In the genomic region with DNA sequence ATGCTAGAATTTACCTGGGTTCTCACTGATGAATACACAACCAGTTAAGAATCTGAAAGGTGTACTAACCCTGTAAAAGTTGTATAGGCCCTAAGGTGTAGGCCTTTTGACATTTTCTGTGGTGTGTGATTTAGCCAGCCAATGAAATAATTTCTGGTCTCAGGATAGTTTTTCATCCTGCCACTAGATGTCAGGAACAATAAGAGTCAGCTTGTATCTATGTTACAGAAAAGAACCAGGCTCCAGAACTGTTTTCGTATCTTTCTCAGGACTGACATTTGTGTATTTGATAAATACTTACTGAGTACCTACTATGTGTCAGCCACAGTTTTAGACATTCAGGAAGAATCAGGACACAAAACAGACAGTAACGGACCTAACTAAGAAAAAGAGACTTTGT, we compare ENCODE assay signal across 9 cellular contexts.
A peak's percentile ranks its signal among the peaks of the same experiment; 100 is the strongest.
DNase-seq lines count a peak whose midpoint lies in the region; ATAC-seq and TF ChIP-seq lines count a peak whose summit lies in the region.
"Had no signal": no experiment of that assay in that cellular context is flagged by ENCODE, and none has a peak within 500 bp of the region (broad histone marks: within the 10 kb centered on the region; RNA-seq: fewer than 3 reads in every experiment).

No MANE protein-coding gene starts in this region.

- WGBS in esophagus muscularis mucosa, result 57% methylated on average over 2 of the region's 2 CpGs

- peak; percentile 44 for TF ChIP-seq RAD21 in HCT116 (IDR thresholded peaks at IDR 0.05; ENCODE audit: low read depth)

- POLR2A ChIA-PET in HCT116 (lab: Charles Lee), result no interaction called here

- no peak overlapping the region for H3K27ac ChIP-seq in HCT116 (ENCODE audit: low read depth, low read length)
- no peak overlapping the region for H3K27ac ChIP-seq in esophagus muscularis mucosa (replicated peaks in 1 of 4)

- H3K27me3 ChIP-seq in HCT116 (ENCODE audit: insufficient read depth, low read length) (no peaks in the 10 kb centered on the region), esophagus muscularis mucosa (no peaks in the 10 kb centered on the region)

- peak; percentile 84 for ATAC-seq in HCT116
- no peak for ATAC-seq in HG03108 (IDR thresholded peaks at IDR 0.05; ENCODE audit: unreplicated experiment)
- ATAC-seq in HG02642 (IDR thresholded peaks at IDR 0.05; ENCODE audit: poor library complexity, unreplicated experiment), result no peak

- H3K4me2 ChIP-seq in HCT116 (ENCODE audit: low read length), result no peak overlapping the region

- BruUV-seq in HCT116 (replicated peaks; lab: Mats Ljungman, UMichigan), result no TSS peak

- no peaks in the 10 kb centered on the region for H3K79me2 ChIP-seq in HCT116 (ENCODE audit: insufficient read depth, low read length)

- TF ChIP-seq POLR2A in HCT116 (IDR thresholded peaks at IDR 0.05; ENCODE audit: borderline replicate concordance, extremely low read depth, insufficient read depth, insufficient read length) (no peak), esophagus muscularis mucosa (IDR thresholded peaks at IDR 0.05; ENCODE audit: low read depth) (no peak)

- RAD21 ChIA-PET in HCT116 (lab: Charles Lee; ENCODE audit: low non-redundant PET in 1 of 2, low total read pairs in 2 of 2, uncharacterized antibody in 2 of 2, unreplicated experiment in 2 of 2), result no interaction called here

- H3K9me2 ChIP-seq in HCT116 (ENCODE audit: insufficient read depth), result no peaks in the 10 kb centered on the region

- H3K36me3 ChIP-seq in HCT116 (ENCODE audit: control insufficient read depth in 1 of 2, insufficient read depth in 2 of 2, low read length in 2 of 2), result no peaks in the 10 kb centered on the region
- H3K36me3 ChIP-seq in esophagus muscularis mucosa, result no peaks in the 10 kb centered on the region

- CTCF ChIA-PET in HCT116 (lab: Charles Lee), result no interaction called here

- H3K4me3 ChIP-seq in HCT116 (replicated peaks in 1 of 2; ENCODE audit: low read depth in 1 of 2, low read length in 2 of 2) (no peak overlapping the region), esophagus muscularis mucosa (no peak overlapping the region), retinal pigment epithelial cell (ENCODE audit: low read length) (no peak overlapping the region)

- peak; percentile 25 to 55 (median 45); a peak in 5 of 6 replicates for TF ChIP-seq CTCF in HCT116 (IDR thresholded peaks at IDR 0.05 in 2 of 3, conservative IDR thresholded peaks at IDR 0.05 in 1 of 3; ENCODE audit: borderline replicate concordance in 1 of 3, insufficient read depth in 1 of 3, low read depth in 2 of 3, low read length in 2 of 3)
- TF ChIP-seq CTCF in esophagus muscularis mucosa (IDR thresholded peaks at IDR 0.05), result peak in 2 of 3 experiments; percentile 19 to 41
- peak; percentile 69 for TF ChIP-seq CTCF in retinal pigment epithelial cell (conservative IDR thresholded peaks at IDR 0.05; ENCODE audit: low read depth, low read length)

- H2AFZ ChIP-seq in HCT116 (ENCODE audit: low read depth, low read length, poor library complexity, severe bottlenecking), result no peak overlapping the region

- H3K4me1 ChIP-seq in HCT116 (ENCODE audit: control insufficient read depth in 1 of 2, insufficient read depth in 2 of 2, low read length in 2 of 2) (no peaks in the 10 kb centered on the region), esophagus muscularis mucosa (no peaks in the 10 kb centered on the region)

- no peaks in the 10 kb centered on the region for H3K9me3 ChIP-seq in HCT116 (ENCODE audit: control insufficient read depth in 1 of 2, insufficient read depth in 1 of 2, low read depth in 1 of 2, low read length in 2 of 2)
- no peaks in the 10 kb centered on the region for H3K9me3 ChIP-seq in esophagus muscularis mucosa

- no peak overlapping the region for H3K9ac ChIP-seq in HCT116 (ENCODE audit: low read length)

- no peaks in the 10 kb centered on the region for H4K20me1 ChIP-seq in HCT116 (ENCODE audit: insufficient read depth)

- no peak for TF ChIP-seq EP300 in esophagus muscularis mucosa (IDR thresholded peaks at IDR 0.05)

- intact Hi-C loops in HCT116 (cut with micrococcal nuclease) (loop anchor here (1.0 kb wide), 1 partner anchor 1237 kb away; no protein-coding TSS in a partner anchor), esophagus muscularis mucosa (cut with DNase I) (no loop called here)

- DNase-seq in GM04503 (ENCODE audit: low read depth), result peak; percentile 25
- peak; percentile 19 for DNase-seq in HCT116 (ENCODE audit: low read depth, low spot score)
- DNase-seq in NCI-H526 (lab: John Stamatoyannopoulos, UW), result peak; percentile 12 to 27
- DNase-seq in esophagus muscularis mucosa (ENCODE audit: extremely low spot score), result no peak
- DNase-seq in retinal pigment epithelial cell (ENCODE audit: low read depth), result no peak
- no peak for DNase-seq in DMS153 treated with DMSO at 0.1 percent for 48 hours (lab: John Stamatoyannopoulos, UW; ENCODE audit: unreplicated experiment)
- DNase-seq: naive B cell had no signal

TF ChIP-seq in HCT116, 20 proteins besides CTCF, POLR2A, EP300 and RAD21:
- TF ChIP-seq CEBPB (IDR thresholded peaks at IDR 0.05; ENCODE audit: low read depth) (no peak), YY1 (IDR thresholded peaks at IDR 0.05; ENCODE audit: extremely low read depth, insufficient replicate concordance, low read depth, low read length) (no peak), ELF1 (IDR thresholded peaks at IDR 0.05; ENCODE audit: borderline replicate concordance, low read depth) (no peak), TCF7L2 (IDR thresholded peaks at IDR 0.05; ENCODE audit: borderline replicate concordance, extremely low read depth, insufficient read depth, insufficient read length) (no peak), SP1 (IDR thresholded peaks at IDR 0.05; ENCODE audit: low read depth) (no peak), SRF (IDR thresholded peaks at IDR 0.05; ENCODE audit: low read depth) (no peak), EZH2 (IDR thresholded peaks at IDR 0.05) (no peak), EZH2phosphoT487 (IDR thresholded peaks at IDR 0.05; ENCODE audit: borderline replicate concordance) (no peak), FOSL1 (IDR thresholded peaks at IDR 0.05; ENCODE audit: low read depth) (no peak), EGR1 (IDR thresholded peaks at IDR 0.05; ENCODE audit: low read depth) (no peak), ZNF274 (IDR thresholded peaks at IDR 0.05; ENCODE audit: low read depth, low read length) (no peak), POLR2AphosphoS5 (IDR thresholded peaks at IDR 0.05; ENCODE audit: low read depth, low read length) (no peak), CBX3 (IDR thresholded peaks at IDR 0.05; ENCODE audit: low read depth) (no peak), SIN3A (IDR thresholded peaks at IDR 0.05; ENCODE audit: low read depth) (no peak), ZFX (IDR thresholded peaks at IDR 0.05) (no peak)
- TF ChIP-seq, protein P1, sequence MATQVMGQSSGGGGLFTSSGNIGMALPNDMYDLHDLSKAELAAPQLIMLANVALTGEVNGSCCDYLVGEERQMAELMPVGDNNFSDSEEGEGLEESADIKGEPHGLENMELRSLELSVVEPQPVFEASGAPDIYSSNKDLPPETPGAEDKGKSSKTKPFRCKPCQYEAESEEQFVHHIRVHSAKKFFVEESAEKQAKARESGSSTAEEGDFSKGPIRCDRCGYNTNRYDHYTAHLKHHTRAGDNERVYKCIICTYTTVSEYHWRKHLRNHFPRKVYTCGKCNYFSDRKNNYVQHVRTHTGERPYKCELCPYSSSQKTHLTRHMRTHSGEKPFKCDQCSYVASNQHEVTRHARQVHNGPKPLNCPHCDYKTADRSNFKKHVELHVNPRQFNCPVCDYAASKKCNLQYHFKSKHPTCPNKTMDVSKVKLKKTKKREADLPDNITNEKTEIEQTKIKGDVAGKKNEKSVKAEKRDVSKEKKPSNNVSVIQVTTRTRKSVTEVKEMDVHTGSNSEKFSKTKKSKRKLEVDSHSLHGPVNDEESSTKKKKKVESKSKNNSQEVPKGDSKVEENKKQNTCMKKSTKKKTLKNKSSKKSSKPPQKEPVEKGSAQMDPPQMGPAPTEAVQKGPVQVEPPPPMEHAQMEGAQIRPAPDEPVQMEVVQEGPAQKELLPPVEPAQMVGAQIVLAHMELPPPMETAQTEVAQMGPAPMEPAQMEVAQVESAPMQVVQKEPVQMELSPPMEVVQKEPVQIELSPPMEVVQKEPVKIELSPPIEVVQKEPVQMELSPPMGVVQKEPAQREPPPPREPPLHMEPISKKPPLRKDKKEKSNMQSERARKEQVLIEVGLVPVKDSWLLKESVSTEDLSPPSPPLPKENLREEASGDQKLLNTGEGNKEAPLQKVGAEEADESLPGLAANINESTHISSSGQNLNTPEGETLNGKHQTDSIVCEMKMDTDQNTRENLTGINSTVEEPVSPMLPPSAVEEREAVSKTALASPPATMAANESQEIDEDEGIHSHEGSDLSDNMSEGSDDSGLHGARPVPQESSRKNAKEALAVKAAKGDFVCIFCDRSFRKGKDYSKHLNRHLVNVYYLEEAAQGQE (IDR thresholded peaks at IDR 0.05; ENCODE audit: low read depth), result no peak
- TF ChIP-seq, protein P2, sequence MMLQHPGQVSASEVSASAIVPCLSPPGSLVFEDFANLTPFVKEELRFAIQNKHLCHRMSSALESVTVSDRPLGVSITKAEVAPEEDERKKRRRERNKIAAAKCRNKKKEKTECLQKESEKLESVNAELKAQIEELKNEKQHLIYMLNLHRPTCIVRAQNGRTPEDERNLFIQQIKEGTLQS (IDR thresholded peaks at IDR 0.05), result no peak
- TF ChIP-seq, protein P3, sequence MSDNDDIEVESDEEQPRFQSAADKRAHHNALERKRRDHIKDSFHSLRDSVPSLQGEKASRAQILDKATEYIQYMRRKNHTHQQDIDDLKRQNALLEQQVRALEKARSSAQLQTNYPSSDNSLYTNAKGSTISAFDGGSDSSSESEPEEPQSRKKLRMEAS (IDR thresholded peaks at IDR 0.05), result no peak
- TF ChIP-seq, protein P4, sequence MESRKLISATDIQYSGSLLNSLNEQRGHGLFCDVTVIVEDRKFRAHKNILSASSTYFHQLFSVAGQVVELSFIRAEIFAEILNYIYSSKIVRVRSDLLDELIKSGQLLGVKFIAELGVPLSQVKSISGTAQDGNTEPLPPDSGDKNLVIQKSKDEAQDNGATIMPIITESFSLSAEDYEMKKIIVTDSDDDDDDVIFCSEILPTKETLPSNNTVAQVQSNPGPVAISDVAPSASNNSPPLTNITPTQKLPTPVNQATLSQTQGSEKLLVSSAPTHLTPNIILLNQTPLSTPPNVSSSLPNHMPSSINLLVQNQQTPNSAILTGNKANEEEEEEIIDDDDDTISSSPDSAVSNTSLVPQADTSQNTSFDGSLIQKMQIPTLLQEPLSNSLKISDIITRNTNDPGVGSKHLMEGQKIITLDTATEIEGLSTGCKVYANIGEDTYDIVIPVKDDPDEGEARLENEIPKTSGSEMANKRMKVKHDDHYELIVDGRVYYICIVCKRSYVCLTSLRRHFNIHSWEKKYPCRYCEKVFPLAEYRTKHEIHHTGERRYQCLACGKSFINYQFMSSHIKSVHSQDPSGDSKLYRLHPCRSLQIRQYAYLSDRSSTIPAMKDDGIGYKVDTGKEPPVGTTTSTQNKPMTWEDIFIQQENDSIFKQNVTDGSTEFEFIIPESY (IDR thresholded peaks at IDR 0.05; ENCODE audit: extremely low read depth, insufficient replicate concordance, low read length), result no peak

Comparison
In these comparisons a context has a peak if more than half of its experiments do, and no peak if none do; other contexts are left out.
1. DNase-seq: peak in GM04503 (single experiment), HCT116 (single experiment) and NCI-H526 (2 of 2); none in esophagus muscularis mucosa (single experiment), retinal pigment epithelial cell (single experiment) and DMS153 treated with DMSO at 0.1 percent for 48 hours (single experiment).
2. Peak in every context shown above with its lines, with median percentiles within 50 percentile points of each other: CTCF ChIP-seq.